In the genomic region with DNA sequence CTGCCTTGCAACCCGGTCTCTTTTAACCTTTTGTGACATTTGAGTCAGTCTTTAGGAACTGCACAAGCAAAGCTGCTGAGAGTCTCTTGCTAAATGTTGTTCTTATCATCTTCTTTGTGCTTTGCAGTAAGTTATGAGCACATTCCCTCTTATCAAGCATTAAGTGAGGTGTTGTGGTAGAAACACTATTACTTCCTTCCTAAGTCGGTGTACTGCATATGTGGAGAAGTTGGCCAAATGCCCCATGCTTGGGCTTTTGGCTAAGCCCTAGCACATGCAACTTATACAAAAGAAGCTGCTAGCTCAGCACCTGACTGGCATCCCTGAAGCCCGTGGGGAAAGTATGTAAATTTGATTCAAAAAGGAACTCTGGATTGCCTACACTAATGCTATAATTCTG, we compare ENCODE assay signal across 2 cellular contexts.
TF ChIP-seq lines count a peak whose summit lies in the region.

No MANE protein-coding gene starts in this region.

TF ChIP-seq in SK-N-SH, 30 proteins besides CTCF, POLR2A, EP300 and RAD21 (continued from another document):
- TF ChIP-seq, protein P1, sequence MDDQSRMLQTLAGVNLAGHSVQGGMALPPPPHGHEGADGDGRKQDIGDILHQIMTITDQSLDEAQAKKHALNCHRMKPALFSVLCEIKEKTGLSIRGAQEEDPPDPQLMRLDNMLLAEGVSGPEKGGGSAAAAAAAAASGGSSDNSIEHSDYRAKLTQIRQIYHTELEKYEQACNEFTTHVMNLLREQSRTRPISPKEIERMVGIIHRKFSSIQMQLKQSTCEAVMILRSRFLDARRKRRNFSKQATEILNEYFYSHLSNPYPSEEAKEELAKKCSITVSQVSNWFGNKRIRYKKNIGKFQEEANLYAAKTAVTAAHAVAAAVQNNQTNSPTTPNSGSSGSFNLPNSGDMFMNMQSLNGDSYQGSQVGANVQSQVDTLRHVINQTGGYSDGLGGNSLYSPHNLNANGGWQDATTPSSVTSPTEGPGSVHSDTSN (IDR thresholded peaks at IDR 0.05) = no peak
- no peak for TF ChIP-seq GATA2 (CRISPR knock-in tag; IDR thresholded peaks at IDR 0.05)
- TF ChIP-seq SIN3A (IDR thresholded peaks at IDR 0.05; ENCODE audit: borderline replicate concordance, low read depth, low read length) = no peak
- TF ChIP-seq MXI1 (IDR thresholded peaks at IDR 0.05; ENCODE audit: low read depth, low read length) = no peak
- no peak for TF ChIP-seq FOSL2 (IDR thresholded peaks at IDR 0.05; ENCODE audit: borderline replicate concordance, low read depth)
- TF ChIP-seq GABPA (IDR thresholded peaks at IDR 0.05; ENCODE audit: low read depth) = no peak
- no peak for TF ChIP-seq TCF12 (IDR thresholded peaks at IDR 0.05)
- TF ChIP-seq RFX5 (IDR thresholded peaks at IDR 0.05; ENCODE audit: low read length) = no peak

TF ChIP-seq in SK-N-SH treated with all-trans-retinoic acid at 6 μM for 48 hours, 23 proteins besides CTCF, POLR2A, EP300 and RAD21 (continued from another document):
- TF ChIP-seq, protein P2, sequence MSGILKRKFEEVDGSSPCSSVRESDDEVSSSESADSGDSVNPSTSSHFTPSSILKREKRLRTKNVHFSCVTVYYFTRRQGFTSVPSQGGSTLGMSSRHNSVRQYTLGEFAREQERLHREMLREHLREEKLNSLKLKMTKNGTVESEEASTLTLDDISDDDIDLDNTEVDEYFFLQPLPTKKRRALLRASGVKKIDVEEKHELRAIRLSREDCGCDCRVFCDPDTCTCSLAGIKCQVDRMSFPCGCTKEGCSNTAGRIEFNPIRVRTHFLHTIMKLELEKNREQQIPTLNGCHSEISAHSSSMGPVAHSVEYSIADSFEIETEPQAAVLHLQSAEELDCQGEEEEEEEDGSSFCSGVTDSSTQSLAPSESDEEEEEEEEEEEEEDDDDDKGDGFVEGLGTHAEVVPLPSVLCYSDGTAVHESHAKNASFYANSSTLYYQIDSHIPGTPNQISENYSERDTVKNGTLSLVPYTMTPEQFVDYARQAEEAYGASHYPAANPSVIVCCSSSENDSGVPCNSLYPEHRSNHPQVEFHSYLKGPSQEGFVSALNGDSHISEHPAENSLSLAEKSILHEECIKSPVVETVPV (CRISPR knock-in tag; IDR thresholded peaks at IDR 0.05) = no peak
- TF ChIP-seq, protein P3, sequence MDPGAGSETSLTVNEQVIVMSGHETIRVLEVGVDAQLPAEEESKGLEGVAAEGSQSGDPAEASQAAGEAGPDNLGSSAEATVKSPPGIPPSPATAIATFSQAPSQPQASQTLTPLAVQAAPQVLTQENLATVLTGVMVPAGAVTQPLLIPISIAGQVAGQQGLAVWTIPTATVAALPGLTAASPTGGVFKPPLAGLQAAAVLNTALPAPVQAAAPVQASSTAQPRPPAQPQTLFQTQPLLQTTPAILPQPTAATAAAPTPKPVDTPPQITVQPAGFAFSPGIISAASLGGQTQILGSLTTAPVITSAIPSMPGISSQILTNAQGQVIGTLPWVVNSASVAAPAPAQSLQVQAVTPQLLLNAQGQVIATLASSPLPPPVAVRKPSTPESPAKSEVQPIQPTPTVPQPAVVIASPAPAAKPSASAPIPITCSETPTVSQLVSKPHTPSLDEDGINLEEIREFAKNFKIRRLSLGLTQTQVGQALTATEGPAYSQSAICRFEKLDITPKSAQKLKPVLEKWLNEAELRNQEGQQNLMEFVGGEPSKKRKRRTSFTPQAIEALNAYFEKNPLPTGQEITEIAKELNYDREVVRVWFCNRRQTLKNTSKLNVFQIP (CRISPR knock-in tag; IDR thresholded peaks at IDR 0.05; ENCODE audit: borderline replicate concordance, low read depth) = no peak
- TF ChIP-seq ISL1 (CRISPR knock-in tag; IDR thresholded peaks at IDR 0.05) (no peak), CSDC2 (CRISPR knock-in tag; IDR thresholded peaks at IDR 0.05) (no peak), SNAI2 (CRISPR knock-in tag; IDR thresholded peaks at IDR 0.05) (no peak), OSR1 (CRISPR knock-in tag; IDR thresholded peaks at IDR 0.05) (no peak), ZFP3 (CRISPR knock-in tag; IDR thresholded peaks at IDR 0.05) (no peak), TOX (CRISPR knock-in tag; IDR thresholded peaks at IDR 0.05; ENCODE audit: borderline replicate concordance) (no peak), ZNF70 (CRISPR knock-in tag; IDR thresholded peaks at IDR 0.05) (no peak), ESRRG (CRISPR knock-in tag; IDR thresholded peaks at IDR 0.05) (no peak)
- TF ChIP-seq, protein P4, sequence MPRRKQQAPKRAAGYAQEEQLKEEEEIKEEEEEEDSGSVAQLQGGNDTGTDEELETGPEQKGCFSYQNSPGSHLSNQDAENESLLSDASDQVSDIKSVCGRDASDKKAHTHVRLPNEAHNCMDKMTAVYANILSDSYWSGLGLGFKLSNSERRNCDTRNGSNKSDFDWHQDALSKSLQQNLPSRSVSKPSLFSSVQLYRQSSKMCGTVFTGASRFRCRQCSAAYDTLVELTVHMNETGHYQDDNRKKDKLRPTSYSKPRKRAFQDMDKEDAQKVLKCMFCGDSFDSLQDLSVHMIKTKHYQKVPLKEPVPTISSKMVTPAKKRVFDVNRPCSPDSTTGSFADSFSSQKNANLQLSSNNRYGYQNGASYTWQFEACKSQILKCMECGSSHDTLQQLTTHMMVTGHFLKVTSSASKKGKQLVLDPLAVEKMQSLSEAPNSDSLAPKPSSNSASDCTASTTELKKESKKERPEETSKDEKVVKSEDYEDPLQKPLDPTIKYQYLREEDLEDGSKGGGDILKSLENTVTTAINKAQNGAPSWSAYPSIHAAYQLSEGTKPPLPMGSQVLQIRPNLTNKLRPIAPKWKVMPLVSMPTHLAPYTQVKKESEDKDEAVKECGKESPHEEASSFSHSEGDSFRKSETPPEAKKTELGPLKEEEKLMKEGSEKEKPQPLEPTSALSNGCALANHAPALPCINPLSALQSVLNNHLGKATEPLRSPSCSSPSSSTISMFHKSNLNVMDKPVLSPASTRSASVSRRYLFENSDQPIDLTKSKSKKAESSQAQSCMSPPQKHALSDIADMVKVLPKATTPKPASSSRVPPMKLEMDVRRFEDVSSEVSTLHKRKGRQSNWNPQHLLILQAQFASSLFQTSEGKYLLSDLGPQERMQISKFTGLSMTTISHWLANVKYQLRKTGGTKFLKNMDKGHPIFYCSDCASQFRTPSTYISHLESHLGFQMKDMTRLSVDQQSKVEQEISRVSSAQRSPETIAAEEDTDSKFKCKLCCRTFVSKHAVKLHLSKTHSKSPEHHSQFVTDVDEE (CRISPR knock-in tag; IDR thresholded peaks at IDR 0.05) = no peak
- TF ChIP-seq, protein P5, sequence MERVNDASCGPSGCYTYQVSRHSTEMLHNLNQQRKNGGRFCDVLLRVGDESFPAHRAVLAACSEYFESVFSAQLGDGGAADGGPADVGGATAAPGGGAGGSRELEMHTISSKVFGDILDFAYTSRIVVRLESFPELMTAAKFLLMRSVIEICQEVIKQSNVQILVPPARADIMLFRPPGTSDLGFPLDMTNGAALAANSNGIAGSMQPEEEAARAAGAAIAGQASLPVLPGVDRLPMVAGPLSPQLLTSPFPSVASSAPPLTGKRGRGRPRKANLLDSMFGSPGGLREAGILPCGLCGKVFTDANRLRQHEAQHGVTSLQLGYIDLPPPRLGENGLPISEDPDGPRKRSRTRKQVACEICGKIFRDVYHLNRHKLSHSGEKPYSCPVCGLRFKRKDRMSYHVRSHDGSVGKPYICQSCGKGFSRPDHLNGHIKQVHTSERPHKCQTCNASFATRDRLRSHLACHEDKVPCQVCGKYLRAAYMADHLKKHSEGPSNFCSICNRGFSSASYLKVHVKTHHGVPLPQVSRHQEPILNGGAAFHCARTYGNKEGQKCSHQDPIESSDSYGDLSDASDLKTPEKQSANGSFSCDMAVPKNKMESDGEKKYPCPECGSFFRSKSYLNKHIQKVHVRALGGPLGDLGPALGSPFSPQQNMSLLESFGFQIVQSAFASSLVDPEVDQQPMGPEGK (CRISPR knock-in tag; IDR thresholded peaks at IDR 0.05; ENCODE audit: borderline replicate concordance) = no peak
